ENCODE assay signal across 9 cellular contexts in genomic region chr1:151574575-151575529, GRCh38. TPM values are rescaled to one million over a fixed set of nuclear protein-coding genes. Genes with fewer than 3 reads are reported as not detected.
A peak's percentile ranks its signal among the peaks of the same experiment; 100 is the strongest.
DNase-seq lines count a peak whose midpoint lies in the region; ATAC-seq and TF ChIP-seq lines count a peak whose summit lies in the region.
"Had no signal": no experiment of that assay in that cellular context is flagged by ENCODE, and none has a peak within 500 bp of the region (broad histone marks: within the 10 kb centered on the region; RNA-seq: fewer than 3 reads in every experiment).

No MANE protein-coding gene starts in this region.

- H3K9ac ChIP-seq in MM.1S (ENCODE audit: low read length): no peak overlapping the region

- H3K27ac Mint-ChIP-seq in HFFc6: peak overlapping the region; percentile 80

- intact Hi-C loops in mucosa of descending colon (cut with DNase I, micrococcal nuclease): no loop called here

- no peaks in the 10 kb centered on the region for H4K20me1 ChIP-seq in MM.1S (ENCODE audit: insufficient read depth, low read length)

- no peak overlapping the region for H3K4me3 ChIP-seq in mucosa of descending colon
- H3K4me3 ChIP-seq in MM.1S (ENCODE audit: low read length): no peak overlapping the region

- peaks cover 10% of the 10 kb centered on the region for H3K36me3 ChIP-seq in mucosa of descending colon (ENCODE audit: low read depth)
- no peaks in the 10 kb centered on the region for H3K36me3 ChIP-seq in MM.1S (replicated peaks; ENCODE audit: insufficient read depth, low read length)

- no peak overlapping the region for H2AFZ ChIP-seq in MM.1S (ENCODE audit: low read length)

- TF ChIP-seq CTCF in HFFc6 (IDR thresholded peaks at IDR 0.05) (no peak), mucosa of descending colon (IDR thresholded peaks at IDR 0.05) (no peak), MM.1S (IDR thresholded peaks at IDR 0.05; ENCODE audit: low read length) (no peak)

- H3K4me1 ChIP-seq in mucosa of descending colon (ENCODE audit: low read depth): peaks cover 7% of the 10 kb centered on the region
- H3K4me1 ChIP-seq in MM.1S (ENCODE audit: low read length): peaks cover 14% of the 10 kb centered on the region

- H3K27me3 Mint-ChIP-seq in HFFc6 (ENCODE audit: insufficient read depth): no peaks in the 10 kb centered on the region

- no peak overlapping the region; the same call in 1 of the 2 replicates for H3K4me3 Mint-ChIP-seq in HFFc6

- H3K9me3 ChIP-seq in mucosa of descending colon (no peaks in the 10 kb centered on the region), MM.1S (replicated peaks; ENCODE audit: insufficient read depth, low read length) (no peaks in the 10 kb centered on the region)

- H3K27ac ChIP-seq in MM.1S (ENCODE audit: low read length): no peak overlapping the region; the same call in 1 of the 2 replicates

- no peaks in the 10 kb centered on the region for H3K9me2 ChIP-seq in MM.1S (replicated peaks; ENCODE audit: insufficient read depth, low read length)

- no peaks in the 10 kb centered on the region for H3K27me3 ChIP-seq in MM.1S (replicated peaks; ENCODE audit: insufficient read depth, low read length)

- peaks cover 38% of the 10 kb centered on the region for H3K4me1 Mint-ChIP-seq in HFFc6 (ENCODE audit: low read depth)

- H3K79me2 ChIP-seq in MM.1S (ENCODE audit: low read length): no peaks in the 10 kb centered on the region

- peaks cover 26% of the 10 kb centered on the region for H3K36me3 Mint-ChIP-seq in HFFc6 (ENCODE audit: low read depth)

- no peak overlapping the region for H3K4me2 ChIP-seq in MM.1S (ENCODE audit: low read depth, low read length)

- DNase-seq in AG20443 (ENCODE audit: low spot score) (peak; percentile 93), HFFc6 (peak; percentile 62), amniotic stem cell (lab: John Stamatoyannopoulos, UW) (peak; percentile 27), mucosa of descending colon (no peak), MM.1S (no peak), NCI-H2196 treated with DMSO at 0.1 percent for 48 hours (lab: John Stamatoyannopoulos, UW; ENCODE audit: unreplicated experiment) (no peak)
- DNase-seq: kidney had no signal

- ATAC-seq in mucosa of descending colon (peak; percentile 78), HG02870 (IDR thresholded peaks at IDR 0.05; ENCODE audit: unreplicated experiment) (no peak), HG02763 (IDR thresholded peaks at IDR 0.05; ENCODE audit: unreplicated experiment) (no peak)

- H3K9me3 Mint-ChIP-seq in HFFc6: no peaks in the 10 kb centered on the region

- no peaks in the 10 kb centered on the region for H3F3A ChIP-seq in MM.1S (ENCODE audit: insufficient read depth, low read length)

RNA-seq across cellular contexts. Expression of gene TUFT1, which starts 34.7 kb away (rescaled TPM):
- 10 to 100 TPM in 2 of 6 experiments, 1 to 10 TPM in 4; 6.5 to 20.2 (median 7.3) TPM for total RNA-seq in HFFc6 (2021; fragmentation: NEBNext Ultra II Directional; extraction: Animal tissue kit (Norgen Biotek cat#: 25700))
- 10 to 100 TPM; 20.2 to 38.0 (median 27.5) TPM for total RNA-seq in mucosa of descending colon

RNA-seq across cellular contexts. Expression of gene SNX27, which starts 37.0 kb away (rescaled TPM):
- total RNA-seq in HFFc6 (2021; fragmentation: NEBNext Ultra II Directional; extraction: Animal tissue kit (Norgen Biotek cat#: 25700)): 10 to 100 TPM; 29.2 to 31.8 (median 31.0) TPM
- total RNA-seq in mucosa of descending colon: 10 to 100 TPM; 25.5 to 59.0 (median 34.8) TPM

Comparison
In these comparisons a context has a peak if more than half of its experiments do, and no peak if none do; other contexts are left out.
1. DNase-seq: peak in AG20443 (single experiment), HFFc6 (single experiment) and amniotic stem cell (single experiment); none in mucosa of descending colon (0 of 3), MM.1S (single experiment) and NCI-H2196 treated with DMSO at 0.1 percent for 48 hours (single experiment).